8 cellular contexts compared by ENCODE assay signal in the genomic region with DNA sequence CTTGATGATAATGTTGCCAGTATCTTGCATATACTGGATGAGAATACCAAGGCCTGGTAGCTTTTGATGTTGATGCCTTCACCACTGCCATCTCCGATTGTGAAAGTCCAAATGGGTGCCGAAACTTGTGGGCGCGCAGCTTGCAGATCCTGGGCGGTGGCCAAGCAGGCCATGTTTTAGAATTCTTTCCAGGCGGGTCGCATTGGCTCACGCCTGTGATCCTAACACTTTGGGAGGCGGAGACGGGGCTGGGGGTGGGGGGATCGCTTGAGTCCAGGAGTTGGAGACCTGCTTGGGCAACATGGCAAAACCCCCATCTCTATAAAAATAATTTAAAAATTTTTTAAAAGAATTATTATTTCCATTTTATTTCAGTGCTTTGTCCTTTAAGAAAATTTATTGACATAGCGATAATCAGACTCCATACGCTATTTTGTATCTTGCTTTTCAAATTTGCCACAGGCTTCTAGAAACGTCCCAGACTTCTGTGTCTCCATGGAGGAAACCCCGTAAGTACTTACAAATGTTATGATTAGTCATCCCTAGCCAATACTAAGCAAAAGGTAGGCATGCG. TPM values are rescaled to one million over a fixed set of nuclear protein-coding genes. Genes with fewer than 3 reads are reported as not detected.
DNase-seq lines count a peak whose midpoint lies in the region; ATAC-seq and TF ChIP-seq lines count a peak whose summit lies in the region.

No MANE protein-coding gene starts in this region.

- TF ChIP-seq CTCF in cardiac fibroblast (IDR thresholded peaks at IDR 0.05; ENCODE audit: low read depth, low read length) (no peak), uterus (IDR thresholded peaks at IDR 0.05) (no peak)

- no peak for TF ChIP-seq POLR2A in uterus (IDR thresholded peaks at IDR 0.05)

- H3K4me3 ChIP-seq in cardiac fibroblast (replicated peaks in 1 of 2; ENCODE audit: low read depth in 2 of 2, low read length in 2 of 2) (peak overlapping the region; percentile 76 to 91), mesodermal cell (ENCODE audit: extremely low read depth, insufficient read depth, low read length, poor library complexity, severe bottlenecking) (peak overlapping the region; percentile 74), uterus (peak overlapping the region; percentile 69 to 77)

- DNase-seq in Right ventricle myocardium superior, result peak; percentile 39
- DNase-seq in Right ventricle myocardium inferior (ENCODE audit: missing footprints), result no peak
- DNase-seq in cardiac fibroblast (ENCODE audit: low read depth in 2 of 2), result no peak
- peak; percentile 29 to 34 for DNase-seq in uterus
- no peak for DNase-seq in SHP77 (lab: John Stamatoyannopoulos, UW)
- no peak for DNase-seq in NCI-H1092 treated with DMSO at 0.1 percent for 48 hours (lab: John Stamatoyannopoulos, UW)

- H3K27ac ChIP-seq in mesodermal cell (ENCODE audit: low read depth, low read length, severe bottlenecking) (peak overlapping the region; percentile 95), uterus (peak overlapping the region; percentile 91 to 97)

- intact Hi-C loops in Right ventricle myocardium superior (cut with DNase I), result no loop called here
- intact Hi-C loops in Right ventricle myocardium inferior (cut with DNase I), result loop anchor here (10.0 kb wide), 1 partner anchor 360 kb away; the partner anchor contains the start of gene LRRC8C
- intact Hi-C loops in uterus (cut with DNase I; ENCODE audit: low total_unique reads), result no loop called here

- WGBS in mesodermal cell (ENCODE audit: insufficient coverage in 2 of 2), 2 experiments, result 71 to 97% methylated on average over 10 to 12 of the region's 16 CpGs

- H3K9me3 ChIP-seq in mesodermal cell (ENCODE audit: control insufficient read depth, low read length), result no peaks in the 10 kb centered on the region
- H3K9me3 ChIP-seq in uterus, result no peaks in the 10 kb centered on the region

- ATAC-seq in Right ventricle myocardium superior (ENCODE audit: poor library complexity), result no peak
- no peak for ATAC-seq in Right ventricle myocardium inferior
- no peak for ATAC-seq in esophagus mucosa

- H3K4me1 ChIP-seq in mesodermal cell (ENCODE audit: control insufficient read depth, insufficient read depth, low read length, poor library complexity, severe bottlenecking), result peaks cover 21% of the 10 kb centered on the region
- no peaks in the 10 kb centered on the region for H3K4me1 ChIP-seq in uterus

- H3K36me3 ChIP-seq in mesodermal cell (ENCODE audit: control insufficient read depth, insufficient read depth, low read length) (peaks cover 5% of the 10 kb centered on the region), uterus (no peaks in the 10 kb centered on the region)

- H3K27me3 ChIP-seq in uterus, result no peaks in the 10 kb centered on the region

RNA-seq across cellular contexts. Expression of gene ZNF326, which starts 0.6 kb away (rescaled TPM):
- 16.3 TPM for total RNA-seq in Right ventricle myocardium superior
- total RNA-seq in Right ventricle myocardium inferior, result 17.4 TPM
- 21.2 TPM for polyA plus RNA-seq in mesodermal cell (2013, experiment 1 of 2)
- polyA plus RNA-seq in mesodermal cell (2013, experiment 2 of 2), result 28.5 TPM
- total RNA-seq in uterus, result 10 to 100 TPM in 3 of 4 donors, 1 to 10 TPM in 1; 6.7 to 43.3 (median 24.1) TPM
- total RNA-seq in esophagus mucosa, result 14.7 TPM

Comparison
In these comparisons a context has a peak if more than half of its experiments do, and no peak if none do; other contexts are left out.
1. DNase-seq: peak in Right ventricle myocardium superior (single experiment) and uterus (2 of 2); none in Right ventricle myocardium inferior (single experiment), cardiac fibroblast (0 of 2), SHP77 (0 of 2) and NCI-H1092 treated with DMSO at 0.1 percent for 48 hours (single experiment).
2. Peak in every context shown above with its lines, with median percentiles within 50 percentile points of each other: H3K4me3 ChIP-seq.